8 cellular contexts compared by ENCODE assay signal in the genomic region with DNA sequence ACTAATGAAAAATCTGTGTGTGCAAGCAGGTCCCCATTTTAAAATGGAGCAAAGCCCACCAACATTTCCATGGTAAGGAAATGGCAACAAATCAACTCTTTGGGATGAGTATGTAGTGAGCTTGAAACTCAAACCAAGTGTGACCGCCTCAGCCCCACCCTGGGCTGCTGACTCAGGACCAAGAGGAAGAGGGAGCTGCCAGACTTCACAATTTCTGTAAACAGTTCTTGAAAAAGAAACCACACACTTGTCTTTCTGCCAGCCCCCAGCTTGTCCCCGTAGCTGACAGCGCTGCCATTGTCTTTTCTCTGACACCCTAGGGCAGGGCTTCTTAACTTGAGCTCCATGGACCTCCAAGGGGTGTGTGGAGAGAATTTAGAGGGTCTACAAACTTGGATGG. TPM values are rescaled to one million over a fixed set of nuclear protein-coding genes. Genes with fewer than 3 reads are reported as not detected.
DNase-seq lines count a peak whose midpoint lies in the region; ATAC-seq and TF ChIP-seq lines count a peak whose summit lies in the region.

No MANE protein-coding gene starts in this region.

- H3K36me3 ChIP-seq in fibroblast of lung (ENCODE audit: control insufficient read depth, insufficient read depth, low read length) (no peaks in the 10 kb centered on the region), parathyroid adenoma (ENCODE audit: control insufficient read depth, insufficient read depth, low read length) (no peaks in the 10 kb centered on the region), WERI-Rb-1 (no peaks in the 10 kb centered on the region)

- peak; percentile 78 for DNase-seq in G401 (ENCODE audit: low spot score)
- no peak for DNase-seq in activated B cell treated with CpG ODN at 0.5 μM for 24 hours
- peak; percentile 86 to 87 for DNase-seq in fibroblast of lung (ENCODE audit: low read depth in 2 of 2)
- no peak for DNase-seq in WERI-Rb-1
- no peak for DNase-seq in NCI-H187 (lab: John Stamatoyannopoulos, UW)
- no peak for DNase-seq in WTC11 (ENCODE audit: low spot score)

- H3K79me2 ChIP-seq in fibroblast of lung (ENCODE audit: control insufficient read depth, insufficient read depth, low read length) (no peaks in the 10 kb centered on the region), parathyroid adenoma (no peaks in the 10 kb centered on the region)

- POLR2A ChIA-PET in activated B cell treated with CpG ODN at 0.5 μM for 24 hours (lab: Charles Lee) = no interaction called here
- POLR2A ChIA-PET in WTC11 (lab: Charles Lee) = no interaction called here

- no peak overlapping the region for H2AFZ ChIP-seq in fibroblast of lung (ENCODE audit: low read length)
- peak overlapping the region; percentile 66 for H2AFZ ChIP-seq in parathyroid adenoma

- peaks cover 21% of the 10 kb centered on the region for H3K4me1 ChIP-seq in fibroblast of lung (ENCODE audit: control insufficient read depth, extremely low read depth, insufficient read depth, low read length)
- H3K4me1 ChIP-seq in parathyroid adenoma = peaks cover 51% of the 10 kb centered on the region

- H3K4me3 Mint-ChIP-seq in activated B cell treated with CpG ODN at 0.5 μM for 24 hours (peak overlapping the region; percentile 28), WTC11 (no peak overlapping the region)

- H3K27ac ChIP-seq in fibroblast of lung (ENCODE audit: insufficient read depth, low read length) (peak overlapping the region; percentile 72), parathyroid adenoma (peak overlapping the region; percentile 94), WERI-Rb-1 (no peak overlapping the region)

- H3K4me3 ChIP-seq in fibroblast of lung (replicated peaks in 1 of 4; ENCODE audit: control extremely low read depth in 1 of 4, insufficient read depth in 1 of 4, low read depth in 3 of 4, low read length in 4 of 4) (no peak overlapping the region), parathyroid adenoma (ENCODE audit: low read depth, low read length) (no peak overlapping the region), WERI-Rb-1 (ENCODE audit: low read depth, low read length) (no peak overlapping the region)

- H3K27me3 Mint-ChIP-seq in activated B cell treated with CpG ODN at 0.5 μM for 24 hours = no peaks in the 10 kb centered on the region
- no peaks in the 10 kb centered on the region for H3K27me3 Mint-ChIP-seq in WTC11 (ENCODE audit: low read depth)

- peak overlapping the region; percentile 54 for H3K4me2 ChIP-seq in fibroblast of lung (ENCODE audit: extremely low read depth, insufficient read depth, low read length)
- H3K4me2 ChIP-seq in parathyroid adenoma (ENCODE audit: low read length) = peak overlapping the region; percentile 40

- H3K4me1 Mint-ChIP-seq in activated B cell treated with CpG ODN at 0.5 μM for 24 hours = peaks cover 31% of the 10 kb centered on the region
- H3K4me1 Mint-ChIP-seq in WTC11 = peaks cover 33% of the 10 kb centered on the region

- H3K9me3 Mint-ChIP-seq in activated B cell treated with CpG ODN at 0.5 μM for 24 hours (no peaks in the 10 kb centered on the region), WTC11 (no peaks in the 10 kb centered on the region)

- in situ Hi-C loops in G401 (cut with HindIII; ENCODE audit: low sequenced_read_pairs) = no loop called here

- H3K27me3 ChIP-seq in fibroblast of lung (ENCODE audit: control insufficient read depth, insufficient read depth, low read length) = no peaks in the 10 kb centered on the region
- H3K27me3 ChIP-seq in parathyroid adenoma (ENCODE audit: control insufficient read depth, insufficient read depth, low read length) = no peaks in the 10 kb centered on the region
- no peaks in the 10 kb centered on the region for H3K27me3 ChIP-seq in WERI-Rb-1 (ENCODE audit: insufficient read depth, low read depth, severe bottlenecking)

- H3K36me3 Mint-ChIP-seq in activated B cell treated with CpG ODN at 0.5 μM for 24 hours (ENCODE audit: low read depth) (no peaks in the 10 kb centered on the region), WTC11 (no peaks in the 10 kb centered on the region)

- H3K9me3 ChIP-seq in fibroblast of lung (ENCODE audit: control insufficient read depth, insufficient read depth, low read depth, low read length) = no peaks in the 10 kb centered on the region
- H3K9me3 ChIP-seq in parathyroid adenoma (ENCODE audit: control insufficient read depth, low read length) = no peaks in the 10 kb centered on the region
- H3K9me3 ChIP-seq in WERI-Rb-1 (ENCODE audit: severe bottlenecking) = no peaks in the 10 kb centered on the region

- no peak for TF ChIP-seq CTCF in activated B cell treated with CpG ODN at 0.5 μM for 24 hours (IDR thresholded peaks at IDR 0.05)
- no peak for TF ChIP-seq CTCF in fibroblast of lung (conservative IDR thresholded peaks at IDR 0.05 in 1 of 2, IDR thresholded peaks at IDR 0.05 in 1 of 2; ENCODE audit: low read depth in 1 of 2, low read length in 2 of 2)
- no peak for TF ChIP-seq CTCF in parathyroid adenoma (IDR thresholded peaks at IDR 0.05)
- no peak for TF ChIP-seq CTCF in WERI-Rb-1 (IDR thresholded peaks at IDR 0.05; ENCODE audit: low read depth, low read length)
- no peak for TF ChIP-seq CTCF in WTC11 (IDR thresholded peaks at IDR 0.05)

- H3K9ac ChIP-seq in fibroblast of lung (ENCODE audit: insufficient read depth, low read length) (no peak overlapping the region), parathyroid adenoma (no peak overlapping the region)

- intact Hi-C loops in activated B cell treated with CpG ODN at 0.5 μM for 24 hours (cut with micrococcal nuclease) = loop anchor here (1.0 kb wide), 1 partner anchor 20 kb away; no protein-coding TSS in a partner anchor

- CTCF ChIA-PET in activated B cell treated with CpG ODN at 0.5 μM for 24 hours (lab: Charles Lee) = interaction anchor here (0.9 to 1.6 kb wide), 3 partner anchors 98 to 103 kb away, joined by 4 to 8 read pairs (median 4); no protein-coding TSS in a partner anchor
- CTCF ChIA-PET in WTC11 (lab: Charles Lee) = interaction anchor here (0.9 kb wide), 1 partner anchor 99 kb away, joined by 3 read pairs; no protein-coding TSS in a partner anchor

- H3K27ac Mint-ChIP-seq in activated B cell treated with CpG ODN at 0.5 μM for 24 hours (peak overlapping the region; percentile 24), WTC11 (no peak overlapping the region)

- no peaks in the 10 kb centered on the region for H4K20me1 ChIP-seq in fibroblast of lung (ENCODE audit: control insufficient read depth, extremely low read depth, insufficient read depth, low read length)

- ATAC-seq in HG02763 (IDR thresholded peaks at IDR 0.05; ENCODE audit: unreplicated experiment) (peak; percentile 57), activated B cell treated with CpG ODN at 0.5 μM for 24 hours (ENCODE audit: low read depth) (peak; percentile 75), WTC11 (no peak)

TF ChIP-seq in WTC11, 78 proteins besides CTCF, POLR2A, EP300 and RAD21:
- TF ChIP-seq CREM (CRISPR knock-in tag; IDR thresholded peaks at IDR 0.05) (no peak), PRRX2 (CRISPR knock-in tag; IDR thresholded peaks at IDR 0.05) (no peak), TEAD4 (CRISPR knock-in tag; IDR thresholded peaks at IDR 0.05) (no peak), FOXK1 (CRISPR knock-in tag; IDR thresholded peaks at IDR 0.05) (no peak), GRHL2 (CRISPR knock-in tag; IDR thresholded peaks at IDR 0.05; ENCODE audit: insufficient replicate concordance, severe bottlenecking) (no peak), CREB1 (CRISPR knock-in tag; IDR thresholded peaks at IDR 0.05) (no peak), NR3C1 (CRISPR knock-in tag; conservative IDR thresholded peaks at IDR 0.05; ENCODE audit: low read depth) (no peak), NR2C2 (CRISPR knock-in tag; IDR thresholded peaks at IDR 0.05) (no peak), SP1 (CRISPR knock-in tag; conservative IDR thresholded peaks at IDR 0.05) (no peak)
- TF ChIP-seq, protein P1, sequence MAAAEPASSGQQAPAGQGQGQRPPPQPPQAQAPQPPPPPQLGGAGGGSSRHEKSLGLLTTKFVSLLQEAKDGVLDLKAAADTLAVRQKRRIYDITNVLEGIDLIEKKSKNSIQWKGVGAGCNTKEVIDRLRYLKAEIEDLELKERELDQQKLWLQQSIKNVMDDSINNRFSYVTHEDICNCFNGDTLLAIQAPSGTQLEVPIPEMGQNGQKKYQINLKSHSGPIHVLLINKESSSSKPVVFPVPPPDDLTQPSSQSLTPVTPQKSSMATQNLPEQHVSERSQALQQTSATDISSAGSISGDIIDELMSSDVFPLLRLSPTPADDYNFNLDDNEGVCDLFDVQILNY (CRISPR knock-in tag; IDR thresholded peaks at IDR 0.05) = no peak

RNA-seq across cellular contexts. Expression of a gene that starts 10.3 kb away (rescaled TPM):
- total RNA-seq in G401 (2014; rRNA removed; shearing (Covaris generic)) = 2.0 and 2.3 TPM in 2 replicates
- total RNA-seq in activated B cell treated with CpG ODN at 0.5 μM for 24 hours (2.9 TPM in 2 replicates), fibroblast of lung (2.8 and 4.5 TPM in 2 replicates), WTC11 (2021) (0.76 to 1.3 TPM (median 1.0 TPM) in 3 replicates)
- 4.2 and 6.9 TPM in 2 replicates for polyA plus RNA-seq in fibroblast of lung
- 8.5 and 12.0 TPM in 2 replicates for polyA plus RNA-seq in fibroblast of lung (2012)
- polyA minus RNA-seq in fibroblast of lung (ENCODE audit: low replicate concordance) = 17.0 and 26.7 TPM in 2 replicates

Comparison
In these comparisons a context has a peak if more than half of its experiments do, and no peak if none do; other contexts are left out.
1. DNase-seq: peak in G401 (single experiment) and fibroblast of lung (2 of 2); none in activated B cell treated with CpG ODN at 0.5 μM for 24 hours (single experiment), WERI-Rb-1 (single experiment), NCI-H187 (0 of 2) and WTC11 (single experiment).